Comparison of ENCODE assay signal across 23 cellular contexts in the genomic region with DNA sequence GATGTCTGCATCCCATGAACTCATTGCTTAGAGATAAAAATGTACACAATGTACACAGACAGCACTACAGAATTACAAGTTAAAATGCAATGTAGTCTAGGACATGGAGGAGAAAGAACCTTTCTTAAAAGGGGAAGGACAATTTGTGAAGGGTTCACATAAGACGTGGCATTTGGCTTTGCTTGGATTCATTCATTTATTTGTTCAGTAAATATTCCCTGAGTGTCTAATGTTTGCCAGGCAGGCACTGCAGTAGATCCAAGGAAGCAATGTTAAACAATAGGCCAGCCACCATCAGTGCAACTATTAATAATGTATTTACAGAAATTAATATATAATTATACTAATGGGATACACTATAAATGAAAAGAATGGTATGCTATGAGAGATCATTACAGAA.
"Had no signal": no experiment of that assay in that cellular context is flagged by ENCODE, and none has a peak within 500 bp of the region (broad histone marks: within the 10 kb centered on the region; RNA-seq: fewer than 3 reads in every experiment).

No MANE protein-coding gene starts in this region.

- H3K4me1 Mint-ChIP-seq: activated CD4-positive, alpha-beta T cell treated with anti-CD3 and anti-CD28 coated beads, Interleukin-2, amount 10 ng/mL, durations not matched to agents 7 days and 5 days; central memory CD8-positive, alpha-beta T cell; T-helper 17 cell had no signal

- H3K4me3 ChIP-seq: MG63 had no signal

- DNase-seq: activated CD4-positive, alpha-beta memory T cell treated with anti-CD3 and anti-CD28 coated beads for 36 hours; activated CD4-positive, alpha-beta T cell treated with anti-CD3 and anti-CD28 coated beads, Interleukin-2, amount 10 ng/mL, durations not matched to agents 7 days and 5 days; activated CD4-positive, CD25-positive, alpha-beta regulatory T cell; activated CD8-positive, alpha-beta memory T cell treated with anti-CD3 and anti-CD28 coated beads for 24 hours; activated effector memory CD4-positive, alpha-beta T cell treated with anti-CD3 and anti-CD28 coated beads, Interleukin-2, amount 50 U/mL, for 16 hours; activated naive CD4-positive, alpha-beta T cell treated with Interleukin-2 at 50 U/mL for 16 hours; activated T-cell treated with anti-CD3 and anti-CD28 coated beads, Interleukin-2, amount 50 U/mL, for 4 hours; amygdala; MG63; MV-4-11; NCI-H1092 treated with DMSO at 0.1 percent for 48 hours; NCI-H1436 treated with DMSO at 0.1 percent for 48 hours; NCI-H1930; NCI-H345; NCI-H510A treated with DMSO at 0.1 percent for 48 hours; NK-92 treated with Interleukin-12 subunit alpha and Interleukin-12 subunit beta, amount 100 ng/mL, for 24 hours; SHP77 treated with DMSO at 0.1 percent for 48 hours; T-helper 17 cell; T-helper 9 cell had no signal

- H3K27ac ChIP-seq: KMS-11 had no signal

- H3K9me3 ChIP-seq: MG63 had no signal

- H3K36me3 Mint-ChIP-seq: activated CD4-positive, alpha-beta memory T cell treated with anti-CD3 and anti-CD28 coated beads for 36 hours; activated naive CD4-positive, alpha-beta T cell treated with anti-CD3 and anti-CD28 coated beads, Interleukin-2, amount 50 U/mL, for 72 hours had no signal

- H3K36me3 ChIP-seq: MG63 had no signal

- ATAC-seq: activated naive CD4-positive, alpha-beta T cell treated with anti-CD3 and anti-CD28 coated beads, Interleukin-2, amount 50 U/mL, for 72 hours; activated T-cell treated with anti-CD3 and anti-CD28 coated beads, Interleukin-2, amount 50 U/mL, for 4 hours; T-helper 17 cell had no signal

- H3K27me3 Mint-ChIP-seq: activated CD4-positive, alpha-beta memory T cell treated with anti-CD3 and anti-CD28 coated beads for 36 hours; activated CD4-positive, alpha-beta T cell treated with anti-CD3 and anti-CD28 coated beads, Interleukin-2, amount 10 ng/mL, durations not matched to agents 7 days and 5 days; brain; central memory CD8-positive, alpha-beta T cell; T-helper 17 cell had no signal

- H3K4me3 Mint-ChIP-seq: activated CD4-positive, alpha-beta memory T cell treated with anti-CD3 and anti-CD28 coated beads for 36 hours; activated CD4-positive, alpha-beta T cell treated with anti-CD3 and anti-CD28 coated beads, Interleukin-2, amount 10 ng/mL, durations not matched to agents 7 days and 5 days; activated T-cell treated with anti-CD3 and anti-CD28 coated beads, Interleukin-2, amount 50 U/mL, for 4 hours; brain; central memory CD8-positive, alpha-beta T cell; T-helper 17 cell had no signal

- H3K27ac Mint-ChIP-seq: activated CD4-positive, alpha-beta memory T cell treated with anti-CD3 and anti-CD28 coated beads for 36 hours; activated CD4-positive, alpha-beta T cell treated with anti-CD3 and anti-CD28 coated beads, Interleukin-2, amount 10 ng/mL, durations not matched to agents 7 days and 5 days; activated naive CD4-positive, alpha-beta T cell treated with anti-CD3 and anti-CD28 coated beads, Interleukin-2, amount 50 U/mL, for 72 hours; T-helper 17 cell had no signal

- H3K9me3 Mint-ChIP-seq: activated CD4-positive, alpha-beta memory T cell treated with anti-CD3 and anti-CD28 coated beads for 36 hours; activated CD4-positive, alpha-beta T cell treated with anti-CD3 and anti-CD28 coated beads, Interleukin-2, amount 10 ng/mL, durations not matched to agents 7 days and 5 days; activated T-cell treated with anti-CD3 and anti-CD28 coated beads, Interleukin-2, amount 50 U/mL, for 4 hours had no signal
